In the genomic region with DNA sequence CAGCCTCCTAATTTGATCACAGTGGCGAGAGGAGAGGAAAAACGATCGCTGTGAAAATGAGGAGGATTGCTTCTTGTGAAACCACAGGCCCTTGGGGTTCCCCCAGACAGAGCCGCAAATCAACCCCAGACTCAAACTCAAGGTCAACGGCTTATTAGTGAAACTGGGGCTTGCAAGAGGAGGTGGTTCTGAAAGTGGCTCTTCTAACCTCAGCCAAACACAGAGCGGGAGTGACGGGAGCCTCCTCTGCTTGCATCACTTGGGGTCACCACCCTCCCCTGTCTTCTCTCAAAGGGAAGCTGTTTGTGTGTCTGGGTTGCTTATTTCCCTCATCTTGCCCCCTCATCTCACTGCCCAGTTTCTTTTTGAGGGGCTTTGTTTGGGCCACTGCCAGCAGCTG, we compare ENCODE assay signal across 11 cellular contexts. TPM values are rescaled to one million over a fixed set of nuclear protein-coding genes. Genes with fewer than 3 reads are reported as not detected.
A peak's percentile ranks its signal among the peaks of the same experiment; 100 is the strongest.
DNase-seq lines count a peak whose midpoint lies in the region; ATAC-seq and TF ChIP-seq lines count a peak whose summit lies in the region.
"Had no signal": no experiment of that assay in that cellular context is flagged by ENCODE, and none has a peak within 500 bp of the region (broad histone marks: within the 10 kb centered on the region; RNA-seq: fewer than 3 reads in every experiment).

No MANE protein-coding gene starts in this region.

- no peaks in the 10 kb centered on the region for H3K36me3 Mint-ChIP-seq in activated CD4-positive, alpha-beta T cell treated with anti-CD3 and anti-CD28 coated beads, Interleukin-2, amount 10 ng/mL, durations not matched to agents 24 days and 14 days (ENCODE audit: low read depth)
- H3K36me3 Mint-ChIP-seq: neural progenitor cell had no signal

- no peak for TF ChIP-seq CTCF in omental fat pad (IDR thresholded peaks at IDR 0.05)

- H3K27ac Mint-ChIP-seq in activated CD4-positive, alpha-beta T cell treated with anti-CD3 and anti-CD28 coated beads, Interleukin-2, amount 10 ng/mL, durations not matched to agents 24 days and 14 days, result peak overlapping the region; percentile 50

- DNase-seq in activated CD4-positive, alpha-beta T cell treated with anti-CD3 and anti-CD28 coated beads, Interleukin-2, amount 10 ng/mL, durations not matched to agents 24 days and 14 days, result peak; percentile 74
- DNase-seq in activated CD4-positive, alpha-beta T cell treated with anti-CD3 and anti-CD28 coated beads for 1 hour, result no peak
- peak; percentile 27 for DNase-seq in stimulated activated CD4-positive, alpha-beta T cell treated with anti-CD3 and anti-CD28 coated beads, Interleukin-4, amount 100 ng/mL, for 24 hours
- DNase-seq in omental fat pad (ENCODE audit: low spot score) (no peak), NCI-H1092 treated with DMSO at 0.1 percent for 48 hours (lab: John Stamatoyannopoulos, UW) (no peak)
- DNase-seq in activated CD4-positive, CD25-positive, alpha-beta regulatory T cell (lab: John Stamatoyannopoulos, UW), result no peak
- DNase-seq: body of pancreas, Kasumi-1 had no signal

- peaks cover 18% of the 10 kb centered on the region for H3K4me1 Mint-ChIP-seq in activated CD4-positive, alpha-beta T cell treated with anti-CD3 and anti-CD28 coated beads, Interleukin-2, amount 10 ng/mL, durations not matched to agents 24 days and 14 days

- no peaks in the 10 kb centered on the region for H3K9me3 Mint-ChIP-seq in activated CD4-positive, alpha-beta T cell treated with anti-CD3 and anti-CD28 coated beads, Interleukin-2, amount 10 ng/mL, durations not matched to agents 24 days and 14 days
- H3K9me3 Mint-ChIP-seq: neural progenitor cell had no signal

- intact Hi-C loops in activated CD4-positive, alpha-beta T cell treated with anti-CD3 and anti-CD28 coated beads, Interleukin-2, amount 10 ng/mL, durations not matched to agents 24 days and 14 days (cut with micrococcal nuclease), result loop anchor here (1.0 to 10.0 kb wide), 2 partner anchors 25 to 69 kb away; no protein-coding TSS in a partner anchor

- ATAC-seq in GM21515 (IDR thresholded peaks at IDR 0.05; ENCODE audit: unreplicated experiment) (peak; percentile 88), HG03469 (IDR thresholded peaks at IDR 0.05; ENCODE audit: unreplicated experiment) (peak; percentile 74), omental fat pad (ENCODE audit: low FRiP score) (no peak)
- ATAC-seq: body of pancreas had no signal

- H3K4me3 Mint-ChIP-seq in activated CD4-positive, alpha-beta T cell treated with anti-CD3 and anti-CD28 coated beads, Interleukin-2, amount 10 ng/mL, durations not matched to agents 24 days and 14 days, result no peak overlapping the region
- H3K4me3 Mint-ChIP-seq: neural progenitor cell had no signal

- peaks cover 50% of the 10 kb centered on the region for H3K27me3 Mint-ChIP-seq in activated CD4-positive, alpha-beta T cell treated with anti-CD3 and anti-CD28 coated beads, Interleukin-2, amount 10 ng/mL, durations not matched to agents 24 days and 14 days

RNA-seq across cellular contexts. Expression of a gene that starts 28.7 kb away (rescaled TPM):
- 13.7 and 14.8 TPM in 2 replicates for total RNA-seq in activated CD4-positive, alpha-beta T cell treated with anti-CD3 and anti-CD28 coated beads, Interleukin-2, amount 10 ng/mL, durations not matched to agents 24 days and 14 days
- 10 to 100 TPM; 13.3 to 20.5 (median 16.3) TPM for total RNA-seq in omental fat pad

RNA-seq across cellular contexts. Expression of a gene that starts 37.7 kb away (rescaled TPM):
- 0.09 TPM in 2 replicates for total RNA-seq in activated CD4-positive, alpha-beta T cell treated with anti-CD3 and anti-CD28 coated beads, Interleukin-2, amount 10 ng/mL, durations not matched to agents 24 days and 14 days
- not detected for total RNA-seq in omental fat pad

Comparison
In these comparisons a context has a peak if more than half of its experiments do, and no peak if none do; other contexts are left out.
1. DNase-seq: peak in activated CD4-positive, alpha-beta T cell treated with anti-CD3 and anti-CD28 coated beads, Interleukin-2, amount 10 ng/mL, durations not matched to agents 24 days and 14 days (single experiment) and stimulated activated CD4-positive, alpha-beta T cell treated with anti-CD3 and anti-CD28 coated beads, Interleukin-4, amount 100 ng/mL, for 24 hours (single experiment); none in activated CD4-positive, alpha-beta T cell treated with anti-CD3 and anti-CD28 coated beads for 1 hour (single experiment), omental fat pad (single experiment), NCI-H1092 treated with DMSO at 0.1 percent for 48 hours (single experiment) and activated CD4-positive, CD25-positive, alpha-beta regulatory T cell (0 of 4).